1 cellular context compared by ENCODE assay signal in the genomic region with DNA sequence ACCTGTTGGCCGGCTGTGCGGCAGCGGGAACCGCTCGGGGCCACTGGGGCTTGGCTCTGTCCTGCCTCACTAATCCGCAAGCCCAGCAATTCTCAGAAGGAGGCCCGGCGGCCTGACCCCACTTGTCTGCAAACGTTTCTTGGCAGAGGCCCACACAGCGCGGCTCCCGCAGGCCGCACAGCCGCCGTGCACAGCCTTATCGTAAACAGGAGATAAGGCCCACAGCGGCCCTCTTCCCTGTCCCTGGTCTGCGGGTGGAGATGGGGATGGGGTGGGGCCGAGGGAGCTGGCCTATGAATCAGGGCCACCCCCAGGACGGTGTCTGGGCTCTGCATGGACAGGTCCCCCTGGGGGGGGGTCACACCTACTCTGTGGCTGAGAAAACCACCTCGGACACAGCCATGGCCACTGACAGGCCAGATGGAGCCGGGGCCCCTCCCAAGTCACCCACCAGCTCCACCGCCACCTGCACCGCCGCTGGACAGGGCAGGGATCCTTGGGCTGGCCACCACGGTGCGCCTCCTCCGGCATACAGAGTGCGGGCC.
A peak's percentile ranks its signal among the peaks of the same experiment; 100 is the strongest.
TF ChIP-seq lines count a peak whose summit lies in the region.

No MANE protein-coding gene starts in this region.

TF ChIP-seq in K562, 482 proteins besides CTCF, POLR2A, EP300 and RAD21 (continued from another document and continues in another):
- TF ChIP-seq, protein P1, sequence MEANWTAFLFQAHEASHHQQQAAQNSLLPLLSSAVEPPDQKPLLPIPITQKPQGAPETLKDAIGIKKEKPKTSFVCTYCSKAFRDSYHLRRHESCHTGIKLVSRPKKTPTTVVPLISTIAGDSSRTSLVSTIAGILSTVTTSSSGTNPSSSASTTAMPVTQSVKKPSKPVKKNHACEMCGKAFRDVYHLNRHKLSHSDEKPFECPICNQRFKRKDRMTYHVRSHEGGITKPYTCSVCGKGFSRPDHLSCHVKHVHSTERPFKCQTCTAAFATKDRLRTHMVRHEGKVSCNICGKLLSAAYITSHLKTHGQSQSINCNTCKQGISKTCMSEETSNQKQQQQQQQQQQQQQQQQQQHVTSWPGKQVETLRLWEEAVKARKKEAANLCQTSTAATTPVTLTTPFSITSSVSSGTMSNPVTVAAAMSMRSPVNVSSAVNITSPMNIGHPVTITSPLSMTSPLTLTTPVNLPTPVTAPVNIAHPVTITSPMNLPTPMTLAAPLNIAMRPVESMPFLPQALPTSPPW (CRISPR knock-in tag; IDR thresholded peaks at IDR 0.05): peak; percentile 85
- TF ChIP-seq ZEB2 (IDR thresholded peaks at IDR 0.05): peak; percentile 66; the same call in 1 of the 2 replicates
- TF ChIP-seq ATF1 (CRISPR knock-in tag; IDR thresholded peaks at IDR 0.05): no peak
- TF ChIP-seq ATF1 (tag; IDR thresholded peaks at IDR 0.05): peak; percentile 56
- TF ChIP-seq, protein P2, sequence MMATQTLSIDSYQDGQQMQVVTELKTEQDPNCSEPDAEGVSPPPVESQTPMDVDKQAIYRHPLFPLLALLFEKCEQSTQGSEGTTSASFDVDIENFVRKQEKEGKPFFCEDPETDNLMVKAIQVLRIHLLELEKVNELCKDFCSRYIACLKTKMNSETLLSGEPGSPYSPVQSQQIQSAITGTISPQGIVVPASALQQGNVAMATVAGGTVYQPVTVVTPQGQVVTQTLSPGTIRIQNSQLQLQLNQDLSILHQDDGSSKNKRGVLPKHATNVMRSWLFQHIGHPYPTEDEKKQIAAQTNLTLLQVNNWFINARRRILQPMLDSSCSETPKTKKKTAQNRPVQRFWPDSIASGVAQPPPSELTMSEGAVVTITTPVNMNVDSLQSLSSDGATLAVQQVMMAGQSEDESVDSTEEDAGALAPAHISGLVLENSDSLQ (IDR thresholded peaks at IDR 0.05): 0 out of 2 replicates have a peak, but pooled peaks have one; percentile 4
- TF ChIP-seq SPI1 (IDR thresholded peaks at IDR 0.05; ENCODE audit: borderline replicate concordance, low read depth, low read length): no peak
- TF ChIP-seq HDAC2 (IDR thresholded peaks at IDR 0.05): peak; percentile 90
- TF ChIP-seq HNRNPL (IDR thresholded peaks at IDR 0.05; ENCODE audit: low read depth, low read length): no peak
- TF ChIP-seq TARDBP (IDR thresholded peaks at IDR 0.05): peak; percentile 63; the same call in 1 of the 2 replicates
- TF ChIP-seq SETDB1 (IDR thresholded peaks at IDR 0.05; ENCODE audit: low read length): no peak
- TF ChIP-seq ZNF282 (CRISPR knock-in tag; IDR thresholded peaks at IDR 0.05): no peak
- TF ChIP-seq SMAD4 (CRISPR knock-in tag; conservative IDR thresholded peaks at IDR 0.05): peak; percentile 94
- no peak for TF ChIP-seq GTF2F1 (IDR thresholded peaks at IDR 0.05; ENCODE audit: low read depth, low read length)
- peak; percentile 81 for TF ChIP-seq NCOR1 (IDR thresholded peaks at IDR 0.05)
- TF ChIP-seq CCNT2 (IDR thresholded peaks at IDR 0.05; ENCODE audit: borderline replicate concordance, extremely low read depth, insufficient read length, low read depth, low read length): peak; percentile 96
- TF ChIP-seq ZNF699 (CRISPR knock-in tag; IDR thresholded peaks at IDR 0.05; ENCODE audit: insufficient replicate concordance): no peak
- TF ChIP-seq ZBTB1 (CRISPR knock-in tag; IDR thresholded peaks at IDR 0.05; ENCODE audit: borderline replicate concordance, low read depth): peak; percentile 91
- peak; percentile 68 to 89 for TF ChIP-seq MAZ (CRISPR knock-in tag; conservative IDR thresholded peaks at IDR 0.05 in 1 of 2, IDR thresholded peaks at IDR 0.05 in 1 of 2)
- TF ChIP-seq PHF21A (IDR thresholded peaks at IDR 0.05; ENCODE audit: borderline replicate concordance, low read depth): 0 out of 2 replicates have a peak, but pooled peaks have one; percentile 18
- TF ChIP-seq ZNF134 (CRISPR knock-in tag; conservative IDR thresholded peaks at IDR 0.05): no peak
- TF ChIP-seq BHLHE40 (IDR thresholded peaks at IDR 0.05; ENCODE audit: low read length): peak; percentile 92
- peak; percentile 95 for TF ChIP-seq CTBP1 (IDR thresholded peaks at IDR 0.05; ENCODE audit: borderline replicate concordance)
- TF ChIP-seq CBFA2T3 (IDR thresholded peaks at IDR 0.05): peak; percentile 85
- TF ChIP-seq TEAD1 (CRISPR knock-in tag; IDR thresholded peaks at IDR 0.05): 0 out of 4 replicates have a peak, but pooled peaks of 1 of the 2 experiments have one; percentile 24
- 0 out of 2 replicates have a peak, but pooled peaks have one; percentile 19 for TF ChIP-seq ZNF76 (CRISPR knock-in tag; IDR thresholded peaks at IDR 0.05; ENCODE audit: borderline replicate concordance)
- no peak for TF ChIP-seq EHMT2 (IDR thresholded peaks at IDR 0.05)
- TF ChIP-seq ATF7 (IDR thresholded peaks at IDR 0.05): peak; percentile 48
- no peak for TF ChIP-seq ZKSCAN1 (IDR thresholded peaks at IDR 0.05; ENCODE audit: low read depth, low read length)
- TF ChIP-seq NRF1 (conservative IDR thresholded peaks at IDR 0.05 in 1 of 2, IDR thresholded peaks at IDR 0.05 in 1 of 2): peak; percentile 60 to 71; a peak in 3 of 4 replicates
- TF ChIP-seq, protein P3, sequence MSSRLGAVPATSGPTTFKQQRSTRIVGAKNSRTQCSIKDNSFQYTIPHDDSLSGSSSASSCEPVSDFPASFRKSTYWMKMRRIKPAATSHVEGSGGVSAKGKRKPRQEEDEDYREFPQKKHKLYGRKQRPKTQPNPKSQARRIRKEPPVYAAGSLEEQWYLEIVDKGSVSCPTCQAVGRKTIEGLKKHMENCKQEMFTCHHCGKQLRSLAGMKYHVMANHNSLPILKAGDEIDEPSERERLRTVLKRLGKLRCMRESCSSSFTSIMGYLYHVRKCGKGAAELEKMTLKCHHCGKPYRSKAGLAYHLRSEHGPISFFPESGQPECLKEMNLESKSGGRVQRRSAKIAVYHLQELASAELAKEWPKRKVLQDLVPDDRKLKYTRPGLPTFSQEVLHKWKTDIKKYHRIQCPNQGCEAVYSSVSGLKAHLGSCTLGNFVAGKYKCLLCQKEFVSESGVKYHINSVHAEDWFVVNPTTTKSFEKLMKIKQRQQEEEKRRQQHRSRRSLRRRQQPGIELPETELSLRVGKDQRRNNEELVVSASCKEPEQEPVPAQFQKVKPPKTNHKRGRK (tag; IDR thresholded peaks at IDR 0.05): no peak
- peak; percentile 76; the same call in 1 of the 2 replicates for TF ChIP-seq RNF2 (IDR thresholded peaks at IDR 0.05)
- TF ChIP-seq, protein P4, sequence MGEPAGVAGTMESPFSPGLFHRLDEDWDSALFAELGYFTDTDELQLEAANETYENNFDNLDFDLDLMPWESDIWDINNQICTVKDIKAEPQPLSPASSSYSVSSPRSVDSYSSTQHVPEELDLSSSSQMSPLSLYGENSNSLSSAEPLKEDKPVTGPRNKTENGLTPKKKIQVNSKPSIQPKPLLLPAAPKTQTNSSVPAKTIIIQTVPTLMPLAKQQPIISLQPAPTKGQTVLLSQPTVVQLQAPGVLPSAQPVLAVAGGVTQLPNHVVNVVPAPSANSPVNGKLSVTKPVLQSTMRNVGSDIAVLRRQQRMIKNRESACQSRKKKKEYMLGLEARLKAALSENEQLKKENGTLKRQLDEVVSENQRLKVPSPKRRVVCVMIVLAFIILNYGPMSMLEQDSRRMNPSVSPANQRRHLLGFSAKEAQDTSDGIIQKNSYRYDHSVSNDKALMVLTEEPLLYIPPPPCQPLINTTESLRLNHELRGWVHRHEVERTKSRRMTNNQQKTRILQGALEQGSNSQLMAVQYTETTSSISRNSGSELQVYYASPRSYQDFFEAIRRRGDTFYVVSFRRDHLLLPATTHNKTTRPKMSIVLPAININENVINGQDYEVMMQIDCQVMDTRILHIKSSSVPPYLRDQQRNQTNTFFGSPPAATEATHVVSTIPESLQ (CRISPR knock-in tag; IDR thresholded peaks at IDR 0.05): peak; percentile 50; the same call in 1 of the 2 replicates
- peak; percentile 100 for TF ChIP-seq HMGN3 (IDR thresholded peaks at IDR 0.05; ENCODE audit: borderline replicate concordance, extremely low read depth, insufficient read length, low read depth, low read length)
- peak; percentile 75; the same call in 1 of the 2 replicates for TF ChIP-seq ZNF121 (CRISPR knock-in tag; conservative IDR thresholded peaks at IDR 0.05)
- TF ChIP-seq MTA1 (IDR thresholded peaks at IDR 0.05; ENCODE audit: borderline replicate concordance): peak; percentile 28; the same call in 1 of the 2 replicates
- TF ChIP-seq GATAD2B (IDR thresholded peaks at IDR 0.05; ENCODE audit: borderline replicate concordance): peak; percentile 90; the same call in 1 of the 2 replicates
- peak in 1 of 2 experiments; percentile 74; a peak in 1 of 4 replicates for TF ChIP-seq NONO (IDR thresholded peaks at IDR 0.05; ENCODE audit: low read depth in 2 of 2, low read length in 1 of 2)
- TF ChIP-seq, protein P5, sequence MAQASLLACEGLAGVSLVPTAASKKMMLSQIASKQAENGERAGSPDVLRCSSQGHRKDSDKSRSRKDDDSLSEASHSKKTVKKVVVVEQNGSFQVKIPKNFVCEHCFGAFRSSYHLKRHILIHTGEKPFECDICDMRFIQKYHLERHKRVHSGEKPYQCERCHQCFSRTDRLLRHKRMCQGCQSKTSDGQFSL (CRISPR knock-in tag; IDR thresholded peaks at IDR 0.05): peak; percentile 72; the same call in 1 of the 2 replicates
- TF ChIP-seq, protein P5 (tag; IDR thresholded peaks at IDR 0.05): no peak; a peak in 1 of 4 replicates
- peak; percentile 86 for TF ChIP-seq C11orf30 (IDR thresholded peaks at IDR 0.05; ENCODE audit: low read depth)
- TF ChIP-seq, protein P6, sequence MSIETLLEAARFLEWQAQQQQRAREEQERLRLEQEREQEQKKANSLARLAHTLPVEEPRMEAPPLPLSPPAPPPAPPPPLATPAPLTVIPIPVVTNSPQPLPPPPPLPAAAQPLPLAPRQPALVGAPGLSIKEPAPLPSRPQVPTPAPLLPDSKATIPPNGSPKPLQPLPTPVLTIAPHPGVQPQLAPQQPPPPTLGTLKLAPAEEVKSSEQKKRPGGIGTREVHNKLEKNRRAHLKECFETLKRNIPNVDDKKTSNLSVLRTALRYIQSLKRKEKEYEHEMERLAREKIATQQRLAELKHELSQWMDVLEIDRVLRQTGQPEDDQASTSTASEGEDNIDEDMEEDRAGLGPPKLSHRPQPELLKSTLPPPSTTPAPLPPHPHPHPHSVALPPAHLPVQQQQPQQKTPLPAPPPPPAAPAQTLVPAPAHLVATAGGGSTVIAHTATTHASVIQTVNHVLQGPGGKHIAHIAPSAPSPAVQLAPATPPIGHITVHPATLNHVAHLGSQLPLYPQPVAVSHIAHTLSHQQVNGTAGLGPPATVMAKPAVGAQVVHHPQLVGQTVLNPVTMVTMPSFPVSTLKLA (conservative IDR thresholded peaks at IDR 0.05): peak in 1 of 2 experiments; percentile 80; a peak in 2 of 4 replicates
- TF ChIP-seq TBP (optimal IDR thresholded peaks at IDR 0.05; ENCODE audit: low read depth, low read length): peak; percentile 30
- peak; percentile 87 for TF ChIP-seq BCOR (IDR thresholded peaks at IDR 0.05)
- no peak for TF ChIP-seq CHD4 (IDR thresholded peaks at IDR 0.05; ENCODE audit: insufficient read depth, insufficient replicate concordance, low read depth, low read length, poor library complexity, severe bottlenecking)
- 0 out of 2 replicates have a peak, but pooled peaks have one; percentile 29 for TF ChIP-seq CREB1 (IDR thresholded peaks at IDR 0.05)
- no peak; the same call in 1 of the 2 replicates for TF ChIP-seq CREB1 (CRISPR knock-in tag; IDR thresholded peaks at IDR 0.05)
- peak; percentile 73 for TF ChIP-seq DPF2 (IDR thresholded peaks at IDR 0.05)
- TF ChIP-seq, protein P7, sequence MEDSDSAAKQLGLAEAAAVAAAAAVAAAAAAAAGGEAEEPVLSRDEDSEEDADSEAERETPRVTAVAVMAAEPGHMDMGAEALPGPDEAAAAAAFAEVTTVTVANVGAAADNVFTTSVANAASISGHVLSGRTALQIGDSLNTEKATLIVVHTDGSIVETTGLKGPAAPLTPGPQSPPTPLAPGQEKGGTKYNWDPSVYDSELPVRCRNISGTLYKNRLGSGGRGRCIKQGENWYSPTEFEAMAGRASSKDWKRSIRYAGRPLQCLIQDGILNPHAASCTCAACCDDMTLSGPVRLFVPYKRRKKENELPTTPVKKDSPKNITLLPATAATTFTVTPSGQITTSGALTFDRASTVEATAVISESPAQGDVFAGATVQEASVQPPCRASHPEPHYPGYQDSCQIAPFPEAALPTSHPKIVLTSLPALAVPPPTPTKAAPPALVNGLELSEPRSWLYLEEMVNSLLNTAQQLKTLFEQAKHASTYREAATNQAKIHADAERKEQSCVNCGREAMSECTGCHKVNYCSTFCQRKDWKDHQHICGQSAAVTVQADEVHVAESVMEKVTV (CRISPR knock-in tag; IDR thresholded peaks at IDR 0.05): no peak
- peak; percentile 83 for TF ChIP-seq GATA2 (CRISPR knock-in tag; IDR thresholded peaks at IDR 0.05)
- peak; percentile 60; the same call in 1 of the 2 replicates for TF ChIP-seq MYC (IDR thresholded peaks at IDR 0.05; ENCODE audit: low read depth, low read length)
- TF ChIP-seq MYC (CRISPR knock-in tag; IDR thresholded peaks at IDR 0.05; ENCODE audit: borderline replicate concordance, low read depth): no peak
- no peak for TF ChIP-seq PHB (CRISPR knock-in tag; IDR thresholded peaks at IDR 0.05)
- TF ChIP-seq JUND (IDR thresholded peaks at IDR 0.05; ENCODE audit: borderline replicate concordance, low read depth, low read length): peak; percentile 44; the same call in 1 of the 2 replicates
- peak; percentile 51; the same call in 1 of the 3 replicates for TF ChIP-seq JUND (tag; IDR thresholded peaks at IDR 0.05; ENCODE audit: borderline replicate concordance, low read depth, low read length)
- TF ChIP-seq SAFB (IDR thresholded peaks at IDR 0.05; ENCODE audit: borderline replicate concordance, low read depth, low read length): peak; percentile 30; the same call in 1 of the 2 replicates
- TF ChIP-seq FOXK2 (conservative IDR thresholded peaks at IDR 0.05 in 1 of 2, IDR thresholded peaks at IDR 0.05 in 1 of 2; ENCODE audit: low read depth in 2 of 2): peak; percentile 80 to 81; a peak in 3 of 4 replicates
- TF ChIP-seq STAT5A (IDR thresholded peaks at IDR 0.05; ENCODE audit: borderline replicate concordance, low read length): peak; percentile 58; the same call in 1 of the 2 replicates
- TF ChIP-seq HDAC1 (IDR thresholded peaks at IDR 0.05): peak; percentile 83 to 89; a peak in 3 of 4 replicates
- 0 out of 2 replicates have a peak, but pooled peaks have one; percentile 37 for TF ChIP-seq ZNF24 (IDR thresholded peaks at IDR 0.05)
- TF ChIP-seq ZNF316 (IDR thresholded peaks at IDR 0.05): peak; percentile 92
- no peak for TF ChIP-seq ELF2 (CRISPR knock-in tag; IDR thresholded peaks at IDR 0.05)
- TF ChIP-seq KDM1A (IDR thresholded peaks at IDR 0.05): peak; percentile 92 to 96
- peak; percentile 52 for TF ChIP-seq MAFG (tag; conservative IDR thresholded peaks at IDR 0.05)
- TF ChIP-seq ETV5 (CRISPR knock-in tag; IDR thresholded peaks at IDR 0.05; ENCODE audit: low read depth): peak; percentile 57; the same call in 1 of the 2 replicates
- TF ChIP-seq, protein P8, sequence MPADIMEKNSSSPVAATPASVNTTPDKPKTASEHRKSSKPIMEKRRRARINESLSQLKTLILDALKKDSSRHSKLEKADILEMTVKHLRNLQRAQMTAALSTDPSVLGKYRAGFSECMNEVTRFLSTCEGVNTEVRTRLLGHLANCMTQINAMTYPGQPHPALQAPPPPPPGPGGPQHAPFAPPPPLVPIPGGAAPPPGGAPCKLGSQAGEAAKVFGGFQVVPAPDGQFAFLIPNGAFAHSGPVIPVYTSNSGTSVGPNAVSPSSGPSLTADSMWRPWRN (IDR thresholded peaks at IDR 0.05; ENCODE audit: low read depth): peak; percentile 97
